ENCODE assay signal across 25 cellular contexts in genomic region chr10:6179078-6179477, GRCh38.
"Had no signal": no experiment of that assay in that cellular context is flagged by ENCODE, and none has a peak within 500 bp of the region (broad histone marks: within the 10 kb centered on the region; RNA-seq: fewer than 3 reads in every experiment).

No MANE protein-coding gene starts in this region.

- H3K27me3 ChIP-seq: left lung, neutrophil, ovary, testis, uterus had no signal

- H3K9me3 ChIP-seq: left lung, neutrophil, ovary, testis, uterus had no signal

- H3K9me3 Mint-ChIP-seq: activated naive CD4-positive, alpha-beta T cell treated with anti-CD3 and anti-CD28 coated beads for 36 hours; activated T-cell treated with anti-CD3 and anti-CD28 coated beads, Interleukin-2, amount 50 U/mL, for 4 hours; immature natural killer cell; natural killer cell treated with Interleukin-12 subunit alpha and Interleukin-12 subunit beta and Interleukin-15 and Interleukin-18, amount 100 ng/mL, for 72 hours; stimulated activated memory B cell treated with anti-CD40 and anti-IgM and Interleukin-4, amounts not matched to agents 10 μg/mL and 1 μg/mL and 100 μg/mL, for 72 hours had no signal

- H3K36me3 Mint-ChIP-seq: immature natural killer cell; natural killer cell treated with Interleukin-12 subunit alpha and Interleukin-12 subunit beta and Interleukin-15 and Interleukin-18, amount 100 ng/mL, for 72 hours had no signal

- H3K27ac ChIP-seq: epithelial cell of prostate, left lung, neutrophil, testis, uterus, VCaP had no signal

- H3K4me3 ChIP-seq: coronary artery, left lung, ovary, smooth muscle cell, testis, uterus had no signal

- H3K27ac Mint-ChIP-seq: activated naive CD4-positive, alpha-beta T cell treated with anti-CD3 and anti-CD28 coated beads for 36 hours; stimulated activated memory B cell treated with anti-CD40 and anti-IgM and Interleukin-4, amounts not matched to agents 10 μg/mL and 1 μg/mL and 100 μg/mL, for 72 hours had no signal

- H3K4me2 ChIP-seq: smooth muscle cell had no signal

- ATAC-seq: activated T-cell treated with anti-CD3 and anti-CD28 coated beads, Interleukin-2, amount 50 U/mL, for 4 hours; natural killer cell treated with Interleukin-12 subunit alpha and Interleukin-12 subunit beta and Interleukin-15 and Interleukin-18, amount 100 ng/mL, for 72 hours; stimulated activated memory B cell treated with anti-CD40 and anti-IgM and Interleukin-4, amounts not matched to agents 10 μg/mL and 1 μg/mL and 100 μg/mL, for 72 hours had no signal

- H3K27me3 Mint-ChIP-seq: natural killer cell treated with Interleukin-12 subunit alpha and Interleukin-12 subunit beta and Interleukin-15 and Interleukin-18, amount 100 ng/mL, for 72 hours; stimulated activated memory B cell treated with anti-CD40 and anti-IgM and Interleukin-4, amounts not matched to agents 10 μg/mL and 1 μg/mL and 100 μg/mL, for 72 hours had no signal

- H3K4me3 Mint-ChIP-seq: activated naive CD4-positive, alpha-beta T cell treated with anti-CD3 and anti-CD28 coated beads for 36 hours; activated T-cell treated with anti-CD3 and anti-CD28 coated beads, Interleukin-2, amount 50 U/mL, for 4 hours; immature natural killer cell; natural killer cell treated with Interleukin-12 subunit alpha and Interleukin-12 subunit beta and Interleukin-15 and Interleukin-18, amount 100 ng/mL, for 72 hours; stimulated activated memory B cell treated with anti-CD40 and anti-IgM and Interleukin-4, amounts not matched to agents 10 μg/mL and 1 μg/mL and 100 μg/mL, for 72 hours had no signal

- H3K36me3 ChIP-seq: left lung, ovary, uterus had no signal

- DNase-seq: activated CD4-positive, alpha-beta T cell treated with anti-CD3 and anti-CD28 coated beads, Interleukin-2, amount 50 U/mL, for 4 hours; activated CD4-positive, CD25-positive, alpha-beta regulatory T cell treated with anti-CD3 and anti-CD28 coated beads, Interleukin-2, amount 50 U/mL, for 72 hours; activated CD8-positive, alpha-beta memory T cell treated with anti-CD3 and anti-CD28 coated beads, Interleukin-2, amount 50 U/mL, for 48 hours; activated naive CD4-positive, alpha-beta T cell treated with anti-CD3 and anti-CD28 coated beads for 36 hours; activated T-cell treated with anti-CD3 and anti-CD28 coated beads, Interleukin-2, amount 50 U/mL, for 4 hours; amygdala; cerebellar nuclear complex; foreskin fibroblast; immature natural killer cell; left lung; mammary epithelial cell; midbrain; ovary; stimulated activated CD4-positive, alpha-beta T cell treated with anti-CD3 and anti-CD28 coated beads, Interleukin-15, amount 100 ng/mL, for 24 hours; SW 1271; testis; trophoblast cell; uterus had no signal
